15 cellular contexts compared by ENCODE assay signal in genomic region chr7:142748410-142748809, GRCh38. TPM values are rescaled to one million over a fixed set of nuclear protein-coding genes. Genes with fewer than 3 reads are reported as not detected.
"Had no signal": no experiment of that assay in that cellular context is flagged by ENCODE, and none has a peak within 500 bp of the region (broad histone marks: within the 10 kb centered on the region; RNA-seq: fewer than 3 reads in every experiment).

No MANE protein-coding gene starts in this region.

RNA-seq across cellular contexts. Expression of gene PRSS1, which starts 0.9 kb away (rescaled TPM):
- total RNA-seq: activated B cell treated with CpG ODN at 0.5 μM for 24 hours; activated CD4-positive, alpha-beta memory T cell treated with anti-CD3 and anti-CD28 coated beads for 36 hours; activated CD4-positive, alpha-beta T cell treated with anti-CD3 and anti-CD28 coated beads, Interleukin-2, amount 10 ng/mL, durations not matched to agents 24 days and 14 days; activated CD8-positive, alpha-beta memory T cell treated with anti-CD3 and anti-CD28 coated beads for 36 hours; activated CD8-positive, alpha-beta T cell treated with anti-CD3 and anti-CD28 coated beads for 36 hours; activated naive CD4-positive, alpha-beta T cell treated with anti-CD3 and anti-CD28 coated beads for 36 hours; activated naive CD4-positive, alpha-beta T cell treated with anti-CD3 and anti-CD28 coated beads, Interleukin-2, amount 50 U/mL, for 72 hours; activated naive CD8-positive, alpha-beta T cell treated with anti-CD3 and anti-CD28 coated beads for 36 hours; activated T-cell treated with anti-CD3 and anti-CD28 coated beads, Interleukin-2, amount 50 U/mL, for 72 hours; activated T-helper 1 cell treated with anti-CD3 and anti-CD28 coated beads, Interleukin-12 subunit alpha, Interleukin-12 subunit beta, Interleukin-2, Interleukin-4 antibody, amounts not matched to agents 30 ng/mL and 10 ng/mL and 1 ng/mL, durations not matched to agents 14 hours and 24 hours and 36 hours; activated T-helper 17 cell treated with anti-CD3 and anti-CD28 coated beads, Interleukin-2, amount 50 U/mL, for 72 hours; astrocyte; cardiac muscle cell; chondrocyte had no signal

RNA-seq across cellular contexts. Expression of gene PRSS2, which starts 22.4 kb away (rescaled TPM):
- total RNA-seq: activated B cell treated with CpG ODN at 0.5 μM for 24 hours; activated CD4-positive, alpha-beta memory T cell treated with anti-CD3 and anti-CD28 coated beads for 36 hours; activated CD4-positive, alpha-beta T cell treated with anti-CD3 and anti-CD28 coated beads, Interleukin-2, amount 10 ng/mL, durations not matched to agents 24 days and 14 days; activated CD8-positive, alpha-beta memory T cell treated with anti-CD3 and anti-CD28 coated beads for 36 hours; activated CD8-positive, alpha-beta T cell treated with anti-CD3 and anti-CD28 coated beads for 36 hours; activated naive CD8-positive, alpha-beta T cell treated with anti-CD3 and anti-CD28 coated beads for 36 hours; activated T-cell treated with anti-CD3 and anti-CD28 coated beads, Interleukin-2, amount 50 U/mL, for 72 hours; activated T-helper 1 cell treated with anti-CD3 and anti-CD28 coated beads, Interleukin-12 subunit alpha, Interleukin-12 subunit beta, Interleukin-2, Interleukin-4 antibody, amounts not matched to agents 30 ng/mL and 10 ng/mL and 1 ng/mL, durations not matched to agents 14 hours and 24 hours and 36 hours; activated T-helper 17 cell treated with anti-CD3 and anti-CD28 coated beads, Interleukin-2, amount 50 U/mL, for 72 hours; astrocyte; bronchial epithelial cell; cardiac muscle cell; chondrocyte had no signal
